31 cellular contexts compared by ENCODE assay signal in genomic region chr20:16296933-16297332, GRCh38.
"Had no signal": no experiment of that assay in that cellular context is flagged by ENCODE, and none has a peak within 500 bp of the region (broad histone marks: within the 10 kb centered on the region; RNA-seq: fewer than 3 reads in every experiment).

No MANE protein-coding gene starts in this region.

- H3K9me3 ChIP-seq: adrenal gland, colonic mucosa had no signal

- H3K4me3 Mint-ChIP-seq: activated B cell treated with CpG ODN at 0.5 μM for 24 hours; activated CD8-positive, alpha-beta T cell treated with anti-CD3 and anti-CD28 coated beads for 36 hours; activated naive CD4-positive, alpha-beta T cell treated with anti-CD3 and anti-CD28 coated beads, Interleukin-2, amount 50 U/mL, for 24 hours; activated naive CD8-positive, alpha-beta T cell treated with anti-CD3 and anti-CD28 coated beads for 36 hours; activated naive CD8-positive, alpha-beta T cell treated with anti-CD3 and anti-CD28 coated beads, Interleukin-2, amount 50 U/mL, for 24 hours; activated T-cell treated with anti-CD3 and anti-CD28 coated beads, Interleukin-2, amount 50 U/mL, for 4 hours; activated T-helper 17 cell treated with anti-CD3 and anti-CD28 coated beads, Interleukin-2, amount 50 U/mL, for 72 hours; T-helper 17 cell; T-helper 2 cell treated with Interferon-gamma antibody and Interleukin-4, amounts not matched to agents 5 μg/mL and 100 μg/mL, for 36 hours had no signal

- H3K27ac ChIP-seq: adrenal gland, body of pancreas, colonic mucosa, gastroesophageal sphincter, WERI-Rb-1 had no signal

- H3K27me3 ChIP-seq: adrenal gland, body of pancreas, colonic mucosa, gastroesophageal sphincter had no signal

- H3K9me3 Mint-ChIP-seq: activated T-helper 17 cell treated with anti-CD3 and anti-CD28 coated beads, Interleukin-2, amount 50 U/mL, for 72 hours had no signal

- H3K27me3 Mint-ChIP-seq: activated B cell treated with CpG ODN at 0.5 μM for 24 hours; activated CD8-positive, alpha-beta T cell treated with anti-CD3 and anti-CD28 coated beads for 36 hours; activated naive CD4-positive, alpha-beta T cell treated with anti-CD3 and anti-CD28 coated beads, Interleukin-2, amount 50 U/mL, for 24 hours; activated naive CD8-positive, alpha-beta T cell treated with anti-CD3 and anti-CD28 coated beads for 36 hours; activated naive CD8-positive, alpha-beta T cell treated with anti-CD3 and anti-CD28 coated beads, Interleukin-2, amount 50 U/mL, for 24 hours; activated T-helper 17 cell treated with anti-CD3 and anti-CD28 coated beads, Interleukin-2, amount 50 U/mL, for 72 hours; T-helper 17 cell had no signal

- H3K4me1 ChIP-seq: adrenal gland, body of pancreas, colonic mucosa, gastroesophageal sphincter had no signal

- ATAC-seq: activated CD4-positive, CD25-positive, alpha-beta regulatory T cell treated with anti-CD3 and anti-CD28 coated beads, Interleukin-2, amount 50 U/mL, for 24 hours; activated CD8-positive, alpha-beta T cell treated with anti-CD3 and anti-CD28 coated beads for 36 hours; activated naive CD8-positive, alpha-beta T cell treated with anti-CD3 and anti-CD28 coated beads, Interleukin-2, amount 50 U/mL, for 24 hours; activated T-cell treated with anti-CD3 and anti-CD28 coated beads, Interleukin-2, amount 50 U/mL, for 4 hours; activated T-helper 17 cell treated with anti-CD3 and anti-CD28 coated beads, Interleukin-2, amount 50 U/mL, for 72 hours; body of pancreas; esophagus mucosa; gastroesophageal sphincter; T-helper 17 cell had no signal

- H3K4me3 ChIP-seq: adrenal gland, body of pancreas, colonic mucosa, gastroesophageal sphincter had no signal

- DNase-seq: activated B cell treated with CpG ODN at 0.5 μM for 24 hours; activated CD4-positive, alpha-beta T cell treated with anti-CD3 and anti-CD28 coated beads for 48 hours; activated CD4-positive, alpha-beta T cell treated with anti-CD3 and anti-CD28 coated beads, Interleukin-2, amount 50 U/mL, for 1 hour; activated CD4-positive, alpha-beta T cell treated with anti-CD3 and anti-CD28 coated beads, Interleukin-2, amount 50 U/mL, for 48 hours; activated CD8-positive, alpha-beta memory T cell treated with anti-CD3 and anti-CD28 coated beads for 24 hours; activated CD8-positive, alpha-beta T cell treated with anti-CD3 and anti-CD28 coated beads for 36 hours; activated effector memory CD4-positive, alpha-beta T cell treated with Interleukin-2 at 50 U/mL for 16 hours; activated gamma-delta T cell treated with Interleukin-2 at 50 U/mL for 16 hours; activated naive CD4-positive, alpha-beta T cell treated with Interleukin-2 at 50 U/mL for 16 hours; activated naive CD8-positive, alpha-beta T cell treated with anti-CD3 and anti-CD28 coated beads for 36 hours; activated naive CD8-positive, alpha-beta T cell treated with anti-CD3 and anti-CD28 coated beads, Interleukin-2, amount 50 U/mL, for 24 hours; activated T-cell treated with anti-CD3 and anti-CD28 coated beads, Interleukin-2, amount 50 U/mL, for 4 hours; adrenal gland; amygdala; aorta; body of pancreas; caudate nucleus; colonic mucosa; effector CD8-positive, alpha-beta T cell; foreskin melanocyte; head of caudate nucleus; T-helper 1 cell; T-helper 17 cell; T1000; WERI-Rb-1 had no signal

- H3K4me1 Mint-ChIP-seq: activated B cell treated with CpG ODN at 0.5 μM for 24 hours; activated naive CD4-positive, alpha-beta T cell treated with anti-CD3 and anti-CD28 coated beads, Interleukin-2, amount 50 U/mL, for 24 hours; activated naive CD8-positive, alpha-beta T cell treated with anti-CD3 and anti-CD28 coated beads for 36 hours; activated naive CD8-positive, alpha-beta T cell treated with anti-CD3 and anti-CD28 coated beads, Interleukin-2, amount 50 U/mL, for 24 hours; activated T-helper 17 cell treated with anti-CD3 and anti-CD28 coated beads, Interleukin-2, amount 50 U/mL, for 72 hours; T-helper 17 cell had no signal

- H3K27ac Mint-ChIP-seq: activated B cell treated with CpG ODN at 0.5 μM for 24 hours; activated CD8-positive, alpha-beta T cell treated with anti-CD3 and anti-CD28 coated beads for 36 hours; activated naive CD4-positive, alpha-beta T cell treated with anti-CD3 and anti-CD28 coated beads, Interleukin-2, amount 50 U/mL, for 24 hours; activated naive CD8-positive, alpha-beta T cell treated with anti-CD3 and anti-CD28 coated beads for 36 hours; activated naive CD8-positive, alpha-beta T cell treated with anti-CD3 and anti-CD28 coated beads, Interleukin-2, amount 50 U/mL, for 24 hours; activated T-helper 17 cell treated with anti-CD3 and anti-CD28 coated beads, Interleukin-2, amount 50 U/mL, for 72 hours; T-helper 17 cell; T-helper 2 cell treated with Interferon-gamma antibody and Interleukin-4, amounts not matched to agents 5 μg/mL and 100 μg/mL, for 36 hours had no signal

- H3K36me3 ChIP-seq: adrenal gland, colonic mucosa, WERI-Rb-1 had no signal
